Comparison of ENCODE assay signal across 8 cellular contexts in the genomic region with DNA sequence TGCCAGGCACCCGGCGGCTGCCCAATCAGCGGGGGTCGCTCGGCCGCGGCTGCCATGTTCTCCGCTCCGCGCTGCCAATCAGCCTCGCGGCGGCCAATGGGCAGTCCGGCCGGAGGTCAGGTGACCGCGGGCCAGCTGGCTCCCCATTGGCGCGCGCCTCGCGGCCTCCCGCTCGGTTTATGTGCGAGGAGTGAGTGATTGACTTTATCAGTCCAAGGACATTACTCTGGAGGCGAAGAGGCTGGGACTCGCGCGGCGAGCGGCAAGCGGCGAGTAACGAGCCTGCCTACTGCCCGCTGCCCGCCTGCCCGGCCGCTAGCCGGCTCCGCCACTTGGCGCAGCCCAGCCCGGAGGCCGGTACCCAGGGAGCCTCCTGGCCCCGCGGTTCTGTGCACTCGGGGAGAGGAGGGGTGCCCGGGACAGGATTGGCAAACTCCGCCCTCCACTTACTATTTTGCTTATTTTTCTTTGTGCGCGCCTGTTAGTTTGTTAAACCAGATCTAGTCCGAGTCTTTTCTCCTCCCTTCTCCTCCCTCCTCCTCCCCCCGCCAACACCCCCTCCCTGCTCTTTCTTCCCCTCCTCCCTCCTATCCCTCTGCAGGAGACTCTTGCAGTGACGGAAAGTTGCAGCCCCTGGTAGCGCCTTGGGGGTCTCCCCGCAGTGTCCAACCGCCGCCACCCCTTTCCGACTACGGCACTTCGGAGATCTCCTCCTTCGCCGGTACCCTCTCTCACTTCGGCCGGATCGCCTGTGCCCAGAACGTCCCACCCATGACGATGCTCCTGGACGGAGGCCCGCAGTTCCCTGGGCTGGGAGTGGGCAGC. TPM values are rescaled to one million over a fixed set of nuclear protein-coding genes. Genes with fewer than 3 reads are reported as not detected.
DNase-seq lines count a peak whose midpoint lies in the region; ATAC-seq and TF ChIP-seq lines count a peak whose summit lies in the region.

A gene (plus strand): TSS at position 207 of the 825 bp plus-strand sequence. CDS start 565 bp downstream, at position 772.

- H3K9me3 Mint-ChIP-seq in endothelial cell (ENCODE audit: unreplicated experiment) (no peaks in the 10 kb centered on the region), type B pancreatic cell (no peaks in the 10 kb centered on the region)

- no peak for ATAC-seq in HG02798 (IDR thresholded peaks at IDR 0.05; ENCODE audit: poor library complexity, unreplicated experiment)
- no peak for ATAC-seq in GM19023 (IDR thresholded peaks at IDR 0.05; ENCODE audit: unreplicated experiment)

- H3K4me1 Mint-ChIP-seq in endothelial cell (ENCODE audit: unreplicated experiment), result peaks cover 7% of the 10 kb centered on the region
- no peaks in the 10 kb centered on the region for H3K4me1 Mint-ChIP-seq in type B pancreatic cell (ENCODE audit: unreplicated experiment)

- H3K27ac Mint-ChIP-seq in endothelial cell (ENCODE audit: unreplicated experiment) (no peak within 1 kb of the TSS), type B pancreatic cell (peak within 1 kb of the TSS; percentile 39)

- DNase-seq in DMS114 treated with DMSO at 0.1 percent for 48 hours (lab: John Stamatoyannopoulos, UW; ENCODE audit: unreplicated experiment) (peak; percentile 32), NCI-H748 (lab: John Stamatoyannopoulos, UW; ENCODE audit: unreplicated experiment) (peak; percentile 91), endothelial cell (ENCODE audit: low spot score) (peak; percentile 72), midbrain (lab: John Stamatoyannopoulos, UW) (peak; percentile 75), type B pancreatic cell (ENCODE audit: extremely low spot score, unreplicated experiment) (no peak), posterior vena cava (ENCODE audit: low spot score) (no peak)

- peaks cover 14% of the 10 kb centered on the region for H3K27me3 Mint-ChIP-seq in endothelial cell (ENCODE audit: unreplicated experiment)
- H3K27me3 Mint-ChIP-seq in type B pancreatic cell, result peaks cover 88% of the 10 kb centered on the region

- intact Hi-C loops in posterior vena cava (cut with DNase I), result no loop called here

- TF ChIP-seq CTCF in endothelial cell (IDR thresholded peaks at IDR 0.05; ENCODE audit: unreplicated experiment), result no peak
- no peak for TF ChIP-seq CTCF in type B pancreatic cell (conservative IDR thresholded peaks at IDR 0.05)

- H3K4me3 Mint-ChIP-seq in endothelial cell (ENCODE audit: unreplicated experiment) (peak within 1 kb of the TSS; percentile 83), type B pancreatic cell (peak within 1 kb of the TSS; percentile 84)

- H3K36me3 Mint-ChIP-seq in endothelial cell (ENCODE audit: low read depth, unreplicated experiment) (no peaks in the 10 kb centered on the region), type B pancreatic cell (no peaks in the 10 kb centered on the region)

RNA-seq across cellular contexts. Expression of the gene that starts here (rescaled TPM):
- total RNA-seq in endothelial cell (ENCODE audit: unreplicated experiment) (4.6 TPM), type B pancreatic cell (ENCODE audit: low replicate concordance) (28.4 TPM in 1 of 2 replicates, not detected in the other), posterior vena cava (not detected)

Comparison
In these comparisons a context has a peak if more than half of its experiments do, and no peak if none do; other contexts are left out.
1. DNase-seq: peak in DMS114 treated with DMSO at 0.1 percent for 48 hours (single experiment), NCI-H748 (single experiment), endothelial cell (single experiment) and midbrain (single experiment); none in type B pancreatic cell (single experiment) and posterior vena cava (single experiment).